ENCODE assay signal across 15 cellular contexts in the genomic region with DNA sequence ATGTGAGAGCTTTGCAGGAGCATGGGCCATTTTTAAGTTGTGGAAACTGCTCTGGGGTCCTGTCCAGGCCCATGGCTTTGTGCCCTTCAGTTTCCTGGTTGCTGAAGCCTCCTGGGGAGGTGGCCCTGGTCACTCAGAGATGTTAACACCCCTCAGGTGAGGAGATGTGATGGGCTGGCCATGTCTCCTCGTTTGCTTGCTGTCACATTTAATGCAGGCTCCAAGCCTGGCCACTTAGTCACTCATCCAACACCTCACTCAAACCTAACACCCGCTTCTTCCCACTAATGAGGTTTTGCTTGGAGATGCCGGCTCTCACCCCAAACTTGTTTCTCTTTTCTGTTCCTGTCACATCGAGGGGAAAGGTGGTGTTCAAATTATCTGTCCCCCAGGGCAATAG.
A peak's percentile ranks its signal among the peaks of the same experiment; 100 is the strongest.
DNase-seq lines count a peak whose midpoint lies in the region; ATAC-seq lines count a peak whose summit lies in the region.
"Had no signal": no experiment of that assay in that cellular context is flagged by ENCODE, and none has a peak within 500 bp of the region (broad histone marks: within the 10 kb centered on the region; RNA-seq: fewer than 3 reads in every experiment).

No MANE protein-coding gene starts in this region.

- ATAC-seq in left cardiac atrium (peak; percentile 70 to 75), left ventricle myocardium superior (no peak), GM18873 (IDR thresholded peaks at IDR 0.05; ENCODE audit: low FRiP score, unreplicated experiment) (no peak)
- ATAC-seq: A549; CD8-positive, alpha-beta T cell had no signal

- intact Hi-C loops in left cardiac atrium (cut with DNase I) (loop anchor here in 1 of 2 donors (5.0 kb wide), 1 partner anchor 157 kb away; no protein-coding TSS in a partner anchor), left ventricle myocardium superior (cut with micrococcal nuclease) (no loop called here)

- peak; percentile 45 for DNase-seq in activated effector memory CD4-positive, alpha-beta T cell treated with anti-CD3 and anti-CD28 coated beads, Interleukin-2, amount 50 U/mL, for 16 hours
- DNase-seq in activated effector memory CD4-positive, alpha-beta T cell treated with Interleukin-2 at 50 U/mL for 16 hours, result no peak
- no peak for DNase-seq in left cardiac atrium
- DNase-seq in left ventricle myocardium superior, result no peak
- DNase-seq in mesenteric fat pad (ENCODE audit: low spot score), result peak; percentile 67
- DNase-seq in NCI-H2227 treated with DMSO at 0.1 percent for 48 hours (lab: John Stamatoyannopoulos, UW), result no peak
- DNase-seq: AML-193; Caco-2; Calu3; CD4-positive, alpha-beta T cell; CD8-positive, alpha-beta T cell; DMS79 treated with DMSO at 0.1 percent for 48 hours; GF-D8 had no signal

Comparison
In these comparisons a context has a peak if more than half of its experiments do, and no peak if none do; other contexts are left out.
1. DNase-seq: peak in activated effector memory CD4-positive, alpha-beta T cell treated with anti-CD3 and anti-CD28 coated beads, Interleukin-2, amount 50 U/mL, for 16 hours (single experiment) and mesenteric fat pad (single experiment); none in activated effector memory CD4-positive, alpha-beta T cell treated with Interleukin-2 at 50 U/mL for 16 hours (single experiment), left cardiac atrium (single experiment), left ventricle myocardium superior (single experiment) and NCI-H2227 treated with DMSO at 0.1 percent for 48 hours (single experiment).
2. ATAC-seq: peak in left cardiac atrium (2 of 2); none in left ventricle myocardium superior (single experiment) and GM18873 (single experiment).